6 cellular contexts compared by ENCODE assay signal in the genomic region with DNA sequence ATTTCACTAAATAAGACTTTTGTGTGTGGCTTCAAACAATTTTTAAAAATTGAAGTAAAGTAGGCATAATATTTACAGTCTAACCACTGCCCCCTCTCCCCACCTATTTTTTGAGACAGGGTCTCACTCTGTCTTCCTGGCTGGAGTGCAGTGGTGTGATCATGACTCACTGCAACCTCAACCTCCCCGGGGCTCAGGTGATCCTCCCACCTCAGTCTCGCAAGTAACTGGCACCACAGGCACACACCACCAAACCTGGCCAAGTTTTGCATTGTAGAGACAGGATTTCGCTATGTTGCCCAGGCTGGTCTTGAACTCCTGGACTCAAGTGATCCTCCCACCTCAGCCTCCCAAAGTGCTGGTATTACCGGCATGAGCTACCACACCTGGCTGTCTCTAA. TPM values are rescaled to one million over a fixed set of nuclear protein-coding genes. Genes with fewer than 3 reads are reported as not detected.
A peak's percentile ranks its signal among the peaks of the same experiment; 100 is the strongest.
DNase-seq lines count a peak whose midpoint lies in the region; ATAC-seq, FAIRE-seq and TF ChIP-seq lines count a peak whose summit lies in the region.
"Not testable (repeated sequence)": the region's sequence is repeated elsewhere in the genome, so short reads cannot be mapped to it uniquely, and the experiment has no call there.

No MANE protein-coding gene starts in this region.

- not testable (repeated sequence) for FAIRE-seq in bronchial epithelial cell (lab: Jason Lieb, UNC)

- not testable (repeated sequence) for TF ChIP-seq CTCF in H9 (conservative IDR thresholded peaks at IDR 0.05); bronchial epithelial cell (IDR thresholded peaks at IDR 0.05; ENCODE audit: insufficient read depth, low read length, severe bottlenecking)

- H2BK120ac ChIP-seq in H9 (ENCODE audit: low read depth, low read length, poor library complexity, severe bottlenecking): not testable (repeated sequence)

- H3K14ac ChIP-seq in H9 (ENCODE audit: insufficient read depth, low read length): not testable (repeated sequence)

- not testable (repeated sequence) for H3K27ac ChIP-seq in H9 (ENCODE audit: insufficient read length, low read depth, low read length)

- H2AK5ac ChIP-seq in H9 (ENCODE audit: insufficient read length, low read length): not testable (repeated sequence)

- not testable (repeated sequence) for H3K23ac ChIP-seq in H9 (ENCODE audit: insufficient read length, low read depth, low read length)

- not testable (repeated sequence) for H3K9me3 ChIP-seq in H9 (ENCODE audit: control insufficient read depth, low read depth, low read length); T-helper 17 cell (ENCODE audit: control insufficient read depth, low read length, poor library complexity, severe bottlenecking)

- H3K56ac ChIP-seq in H9 (ENCODE audit: insufficient read length, low read depth, low read length): not testable (repeated sequence)

- not testable (repeated sequence) for H3K4me1 Mint-ChIP-seq in H9; T-helper 17 cell; activated T-cell treated with anti-CD3 and anti-CD28 coated beads, Interleukin-2, amount 50 U/mL, for 72 hours (ENCODE audit: low read depth)

- WGBS in H9 (ENCODE audit: extremely low coverage, insufficient read length, low lambda C conversion rate): no CpG with 5 or more reads among the region's 4 CpGs

- not testable (repeated sequence) for H3K4me3 ChIP-seq in bronchial epithelial cell (ENCODE audit: low read depth, low read length)

- H2BK5ac ChIP-seq in H9 (ENCODE audit: insufficient read length, low read length): not testable (repeated sequence)

- not testable (repeated sequence) for H3K4me2 ChIP-seq in H9 (ENCODE audit: insufficient read depth, insufficient read length, low read length)

- H3K27ac Mint-ChIP-seq in H9: peak overlapping the region in 1 of 3 experiments; percentile 68; a peak in 1 of 7 replicates
- H3K27ac Mint-ChIP-seq in T-helper 17 cell: not testable (repeated sequence)
- H3K27ac Mint-ChIP-seq in activated T-cell treated with anti-CD3 and anti-CD28 coated beads, Interleukin-2, amount 50 U/mL, for 72 hours: peak overlapping the region; percentile 74

- intact Hi-C loops in head of caudate nucleus (cut with DNase I): not testable (repeated sequence)

- peak; percentile 21 for ATAC-seq in T-helper 17 cell
- ATAC-seq in activated T-cell treated with anti-CD3 and anti-CD28 coated beads, Interleukin-2, amount 50 U/mL, for 72 hours (replicated peaks in 1 of 2): not testable (repeated sequence)

- not testable (repeated sequence) for H2BK15ac ChIP-seq in H9 (ENCODE audit: low read depth, low read length)

- DNase-seq in H9 (peak; percentile 27), bronchial epithelial cell (ENCODE audit: low read depth) (peak; percentile 4), head of caudate nucleus (peak in 22 of 42 donors; percentile 12 to 64 (median 35)), renal cortical epithelial cell (ENCODE audit: low read depth) (peak; percentile 1)
- not testable (repeated sequence) for DNase-seq in T-helper 17 cell; activated T-cell treated with anti-CD3 and anti-CD28 coated beads, Interleukin-2, amount 50 U/mL, for 72 hours

- not testable (repeated sequence) for H3K4ac ChIP-seq in H9 (ENCODE audit: low read depth, low read length)

- H3K27me3 ChIP-seq in H9 (ENCODE audit: insufficient read depth, low read length); bronchial epithelial cell (ENCODE audit: control insufficient read depth, insufficient read depth, low read length): not testable (repeated sequence)

- H3K9me3 Mint-ChIP-seq in H9; activated T-cell treated with anti-CD3 and anti-CD28 coated beads, Interleukin-2, amount 50 U/mL, for 72 hours: not testable (repeated sequence)

- not testable (repeated sequence) for H3K4me3 Mint-ChIP-seq in H9; T-helper 17 cell; activated T-cell treated with anti-CD3 and anti-CD28 coated beads, Interleukin-2, amount 50 U/mL, for 72 hours

- H3K18ac ChIP-seq in H9 (ENCODE audit: insufficient read length, low read depth, low read length): not testable (repeated sequence)

- not testable (repeated sequence) for H4K8ac ChIP-seq in H9 (replicated peaks; ENCODE audit: insufficient read length, low read depth, low read length)

- not testable (repeated sequence) for H3K36me3 ChIP-seq in bronchial epithelial cell (ENCODE audit: control insufficient read depth, insufficient read depth, low read length)

- H2BK20ac ChIP-seq in H9 (ENCODE audit: low read depth, low read length, poor library complexity, severe bottlenecking): not testable (repeated sequence)

- H4K5ac ChIP-seq in H9 (ENCODE audit: insufficient read length, low read depth, low read length): not testable (repeated sequence)

- not testable (repeated sequence) for H3K79me2 ChIP-seq in H9 (ENCODE audit: insufficient read depth, low read length)

- not testable (repeated sequence) for H3K9ac ChIP-seq in H9 (ENCODE audit: extremely low read depth, insufficient read length, low read length)

- H3K79me1 ChIP-seq in H9 (ENCODE audit: insufficient read depth, low read depth, low read length, poor library complexity, severe bottlenecking): not testable (repeated sequence)

- H3K23me2 ChIP-seq in H9 (ENCODE audit: insufficient read length, low read depth, low read length, poor library complexity, severe bottlenecking): not testable (repeated sequence)

- not testable (repeated sequence) for H3K4me1 ChIP-seq in H9 (ENCODE audit: insufficient read depth, low read length)

- not testable (repeated sequence) for H4K20me1 ChIP-seq in H9 (ENCODE audit: control insufficient read depth, insufficient read depth, insufficient read length)

- not testable (repeated sequence) for H3K36me3 Mint-ChIP-seq in H9 (ENCODE audit: insufficient read depth in 1 of 3, low read depth in 3 of 3); T-helper 17 cell (ENCODE audit: low read depth); activated T-cell treated with anti-CD3 and anti-CD28 coated beads, Interleukin-2, amount 50 U/mL, for 72 hours (ENCODE audit: insufficient read depth in 2 of 2)

- not testable (repeated sequence) for H2AFZ ChIP-seq in H9 (ENCODE audit: low read length)

- H3T11ph ChIP-seq in H9 (ENCODE audit: low read length): not testable (repeated sequence)

- H3K27me3 Mint-ChIP-seq in H9 (ENCODE audit: low read depth); T-helper 17 cell; activated T-cell treated with anti-CD3 and anti-CD28 coated beads, Interleukin-2, amount 50 U/mL, for 72 hours (ENCODE audit: low read depth): not testable (repeated sequence)

- not testable (repeated sequence) for H4K91ac ChIP-seq in H9 (ENCODE audit: insufficient read length, low read depth, low read length)

- H2BK12ac ChIP-seq in H9 (ENCODE audit: insufficient read length, low read depth, low read length): not testable (repeated sequence)

RNA-seq across cellular contexts. Expression of a gene that starts 47.8 kb away (rescaled TPM):
- 17.9 and 19.1 TPM in 2 replicates for total RNA-seq in H9 (2021)
- total RNA-seq in T-helper 17 cell: 10 to 100 TPM; 90.1 to 99.0 TPM
- 10 to 100 TPM; 41.8 to 48.6 TPM for total RNA-seq in activated T-cell treated with anti-CD3 and anti-CD28 coated beads, Interleukin-2, amount 50 U/mL, for 72 hours
- 13.2 and 13.3 TPM in 2 replicates for total RNA-seq in bronchial epithelial cell
- 5.6 and 8.3 TPM in 2 replicates for total RNA-seq in renal cortical epithelial cell
